Comparison of ENCODE assay signal across 2 cellular contexts in the genomic region with DNA sequence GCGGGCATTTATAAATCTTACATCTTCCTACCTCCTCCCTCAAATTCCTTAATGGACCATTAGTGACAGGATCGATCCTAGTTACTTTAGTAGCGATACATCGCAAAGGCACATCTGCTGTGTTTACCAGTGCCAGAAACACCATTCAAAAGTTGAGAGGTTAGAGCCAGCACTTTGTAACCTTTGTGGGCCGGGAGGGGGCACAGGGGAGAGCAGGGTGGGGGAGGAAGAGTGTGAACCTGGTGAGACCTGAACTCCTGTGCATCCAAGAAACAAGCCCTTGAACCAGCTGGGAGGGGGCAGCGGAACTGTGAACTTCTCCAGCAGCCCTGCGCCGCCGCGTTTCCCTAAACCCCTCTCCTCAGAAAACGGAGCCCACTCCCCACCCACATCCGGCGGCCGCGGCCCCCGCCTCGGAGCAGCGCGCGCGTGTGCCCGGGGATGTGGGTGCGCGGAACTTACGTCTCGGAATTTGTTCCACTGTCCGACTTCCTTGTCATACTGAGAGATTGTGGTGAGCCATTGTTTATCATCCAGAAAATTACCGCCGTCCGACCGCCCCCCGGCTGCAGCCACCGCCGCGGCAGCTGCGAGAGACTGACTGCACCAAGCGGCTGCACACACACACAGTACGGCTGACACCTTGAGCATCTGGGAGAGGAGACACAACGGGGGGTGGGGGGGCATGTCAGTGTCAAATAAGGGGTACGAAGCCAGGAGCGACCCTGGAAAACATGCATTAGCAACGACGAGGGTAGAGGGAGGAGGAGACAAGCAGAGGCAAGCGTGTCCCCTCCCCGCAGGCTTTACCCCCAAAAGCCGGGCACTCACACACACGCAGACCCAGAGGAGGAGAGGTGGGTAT.
TF ChIP-seq lines count a peak whose summit lies in the region.

No MANE protein-coding gene starts in this region.

TF ChIP-seq in GM23338, 12 proteins besides CTCF, POLR2A, EP300 and RAD21 (continued from another document and continues in another):
- TF ChIP-seq EZH2 (IDR thresholded peaks at IDR 0.05; ENCODE audit: low read depth, unreplicated experiment) (no peak), JUNB (IDR thresholded peaks at IDR 0.05; ENCODE audit: unreplicated experiment) (no peak), ZNF331 (CRISPR knock-in tag; IDR thresholded peaks at IDR 0.05; ENCODE audit: low read depth) (no peak), STAT1 (IDR thresholded peaks at IDR 0.05; ENCODE audit: unreplicated experiment) (no peak), NANOG (IDR thresholded peaks at IDR 0.05; ENCODE audit: borderline replicate concordance) (no peak), CREB1 (CRISPR knock-in tag; IDR thresholded peaks at IDR 0.05; ENCODE audit: low read depth) (no peak)
- TF ChIP-seq, protein P1, sequence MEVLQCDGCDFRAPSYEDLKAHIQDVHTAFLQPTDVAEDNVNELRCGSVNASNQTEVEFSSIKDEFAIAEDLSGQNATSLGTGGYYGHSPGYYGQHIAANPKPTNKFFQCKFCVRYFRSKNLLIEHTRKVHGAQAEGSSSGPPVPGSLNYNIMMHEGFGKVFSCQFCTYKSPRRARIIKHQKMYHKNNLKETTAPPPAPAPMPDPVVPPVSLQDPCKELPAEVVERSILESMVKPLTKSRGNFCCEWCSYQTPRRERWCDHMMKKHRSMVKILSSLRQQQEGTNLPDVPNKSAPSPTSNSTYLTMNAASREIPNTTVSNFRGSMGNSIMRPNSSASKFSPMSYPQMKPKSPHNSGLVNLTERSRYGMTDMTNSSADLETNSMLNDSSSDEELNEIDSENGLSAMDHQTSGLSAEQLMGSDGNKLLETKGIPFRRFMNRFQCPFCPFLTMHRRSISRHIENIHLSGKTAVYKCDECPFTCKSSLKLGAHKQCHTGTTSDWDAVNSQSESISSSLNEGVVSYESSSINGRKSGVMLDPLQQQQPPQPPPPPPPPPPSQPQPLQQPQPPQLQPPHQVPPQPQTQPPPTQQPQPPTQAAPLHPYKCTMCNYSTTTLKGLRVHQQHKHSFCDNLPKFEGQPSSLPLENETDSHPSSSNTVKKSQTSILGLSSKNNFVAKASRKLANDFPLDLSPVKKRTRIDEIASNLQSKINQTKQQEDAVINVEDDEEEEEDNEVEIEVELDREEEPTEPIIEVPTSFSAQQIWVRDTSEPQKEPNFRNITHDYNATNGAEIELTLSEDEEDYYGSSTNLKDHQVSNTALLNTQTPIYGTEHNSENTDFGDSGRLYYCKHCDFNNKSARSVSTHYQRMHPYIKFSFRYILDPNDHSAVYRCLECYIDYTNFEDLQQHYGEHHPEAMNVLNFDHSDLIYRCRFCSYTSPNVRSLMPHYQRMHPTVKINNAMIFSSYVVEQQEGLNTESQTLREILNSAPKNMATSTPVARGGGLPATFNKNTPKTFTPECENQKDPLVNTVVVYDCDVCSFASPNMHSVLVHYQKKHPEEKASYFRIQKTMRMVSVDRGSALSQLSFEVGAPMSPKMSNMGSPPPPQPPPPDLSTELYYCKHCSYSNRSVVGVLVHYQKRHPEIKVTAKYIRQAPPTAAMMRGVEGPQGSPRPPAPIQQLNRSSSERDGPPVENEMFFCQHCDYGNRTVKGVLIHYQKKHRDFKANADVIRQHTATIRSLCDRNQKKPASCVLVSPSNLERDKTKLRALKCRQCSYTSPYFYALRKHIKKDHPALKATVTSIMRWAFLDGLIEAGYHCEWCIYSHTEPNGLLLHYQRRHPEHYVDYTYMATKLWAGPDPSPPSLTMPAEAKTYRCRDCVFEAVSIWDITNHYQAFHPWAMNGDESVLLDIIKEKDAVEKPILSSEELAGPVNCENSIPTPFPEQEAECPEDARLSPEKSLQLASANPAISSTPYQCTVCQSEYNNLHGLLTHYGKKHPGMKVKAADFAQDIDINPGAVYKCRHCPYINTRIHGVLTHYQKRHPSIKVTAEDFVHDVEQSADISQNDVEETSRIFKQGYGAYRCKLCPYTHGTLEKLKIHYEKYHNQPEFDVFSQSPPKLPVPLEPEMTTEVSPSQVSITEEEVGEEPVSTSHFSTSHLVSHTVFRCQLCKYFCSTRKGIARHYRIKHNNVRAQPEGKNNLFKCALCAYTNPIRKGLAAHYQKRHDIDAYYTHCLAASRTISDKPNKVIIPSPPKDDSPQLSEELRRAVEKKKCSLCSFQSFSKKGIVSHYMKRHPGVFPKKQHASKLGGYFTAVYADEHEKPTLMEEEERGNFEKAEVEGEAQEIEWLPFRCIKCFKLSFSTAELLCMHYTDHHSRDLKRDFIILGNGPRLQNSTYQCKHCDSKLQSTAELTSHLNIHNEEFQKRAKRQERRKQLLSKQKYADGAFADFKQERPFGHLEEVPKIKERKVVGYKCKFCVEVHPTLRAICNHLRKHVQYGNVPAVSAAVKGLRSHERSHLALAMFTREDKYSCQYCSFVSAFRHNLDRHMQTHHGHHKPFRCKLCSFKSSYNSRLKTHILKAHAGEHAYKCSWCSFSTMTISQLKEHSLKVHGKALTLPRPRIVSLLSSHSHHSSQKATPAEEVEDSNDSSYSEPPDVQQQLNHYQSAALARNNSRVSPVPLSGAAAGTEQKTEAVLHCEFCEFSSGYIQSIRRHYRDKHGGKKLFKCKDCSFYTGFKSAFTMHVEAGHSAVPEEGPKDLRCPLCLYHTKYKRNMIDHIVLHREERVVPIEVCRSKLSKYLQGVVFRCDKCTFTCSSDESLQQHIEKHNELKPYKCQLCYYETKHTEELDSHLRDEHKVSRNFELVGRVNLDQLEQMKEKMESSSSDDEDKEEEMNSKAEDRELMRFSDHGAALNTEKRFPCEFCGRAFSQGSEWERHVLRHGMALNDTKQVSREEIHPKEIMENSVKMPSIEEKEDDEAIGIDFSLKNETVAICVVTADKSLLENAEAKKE (CRISPR knock-in tag; IDR thresholded peaks at IDR 0.05) = no peak
- TF ChIP-seq, protein P2, sequence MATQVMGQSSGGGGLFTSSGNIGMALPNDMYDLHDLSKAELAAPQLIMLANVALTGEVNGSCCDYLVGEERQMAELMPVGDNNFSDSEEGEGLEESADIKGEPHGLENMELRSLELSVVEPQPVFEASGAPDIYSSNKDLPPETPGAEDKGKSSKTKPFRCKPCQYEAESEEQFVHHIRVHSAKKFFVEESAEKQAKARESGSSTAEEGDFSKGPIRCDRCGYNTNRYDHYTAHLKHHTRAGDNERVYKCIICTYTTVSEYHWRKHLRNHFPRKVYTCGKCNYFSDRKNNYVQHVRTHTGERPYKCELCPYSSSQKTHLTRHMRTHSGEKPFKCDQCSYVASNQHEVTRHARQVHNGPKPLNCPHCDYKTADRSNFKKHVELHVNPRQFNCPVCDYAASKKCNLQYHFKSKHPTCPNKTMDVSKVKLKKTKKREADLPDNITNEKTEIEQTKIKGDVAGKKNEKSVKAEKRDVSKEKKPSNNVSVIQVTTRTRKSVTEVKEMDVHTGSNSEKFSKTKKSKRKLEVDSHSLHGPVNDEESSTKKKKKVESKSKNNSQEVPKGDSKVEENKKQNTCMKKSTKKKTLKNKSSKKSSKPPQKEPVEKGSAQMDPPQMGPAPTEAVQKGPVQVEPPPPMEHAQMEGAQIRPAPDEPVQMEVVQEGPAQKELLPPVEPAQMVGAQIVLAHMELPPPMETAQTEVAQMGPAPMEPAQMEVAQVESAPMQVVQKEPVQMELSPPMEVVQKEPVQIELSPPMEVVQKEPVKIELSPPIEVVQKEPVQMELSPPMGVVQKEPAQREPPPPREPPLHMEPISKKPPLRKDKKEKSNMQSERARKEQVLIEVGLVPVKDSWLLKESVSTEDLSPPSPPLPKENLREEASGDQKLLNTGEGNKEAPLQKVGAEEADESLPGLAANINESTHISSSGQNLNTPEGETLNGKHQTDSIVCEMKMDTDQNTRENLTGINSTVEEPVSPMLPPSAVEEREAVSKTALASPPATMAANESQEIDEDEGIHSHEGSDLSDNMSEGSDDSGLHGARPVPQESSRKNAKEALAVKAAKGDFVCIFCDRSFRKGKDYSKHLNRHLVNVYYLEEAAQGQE (IDR thresholded peaks at IDR 0.05; ENCODE audit: unreplicated experiment) = no peak

TF ChIP-seq in neural cell, 6 proteins besides CTCF, POLR2A, EP300 and RAD21:
- TF ChIP-seq, protein P2 (IDR thresholded peaks at IDR 0.05; ENCODE audit: borderline replicate concordance) = peak; percentile 24
- no peak for TF ChIP-seq MXI1 (conservative IDR thresholded peaks at IDR 0.05; ENCODE audit: poor library complexity, severe bottlenecking)
- TF ChIP-seq SMC3 (conservative IDR thresholded peaks at IDR 0.05; ENCODE audit: poor library complexity) = peak; percentile 47
- TF ChIP-seq EZH2 (IDR thresholded peaks at IDR 0.05; ENCODE audit: borderline replicate concordance, insufficient read depth, low read length, poor library complexity, severe bottlenecking) = no peak
- TF ChIP-seq TAF1 (IDR thresholded peaks at IDR 0.05; ENCODE audit: low read depth) = no peak
- TF ChIP-seq POLR2AphosphoS5 (IDR thresholded peaks at IDR 0.05) = peak; percentile 6
TF ChIP-seq in neural cell: peak in this region for 3.
